9 cellular contexts compared by ENCODE assay signal in genomic region chr4:1285790-1286553, GRCh38. TPM values are rescaled to one million over a fixed set of nuclear protein-coding genes. Genes with fewer than 3 reads are reported as not detected.
DNase-seq lines count a peak whose midpoint lies in the region; ATAC-seq and TF ChIP-seq lines count a peak whose summit lies in the region.
"Had no signal": no experiment of that assay in that cellular context is flagged by ENCODE, and none has a peak within 500 bp of the region (broad histone marks: within the 10 kb centered on the region; RNA-seq: fewer than 3 reads in every experiment).

No MANE protein-coding gene starts in this region.

- peaks cover 10% of the 10 kb centered on the region for H3K4me1 ChIP-seq in PC-9 (replicated peaks; ENCODE audit: insufficient read depth)

- H3K9me3 ChIP-seq in PC-9 (ENCODE audit: insufficient read depth, low read depth), result no peaks in the 10 kb centered on the region; the same call in 1 of the 2 replicates

- H3K27ac Mint-ChIP-seq in stimulated activated naive CD8-positive, alpha-beta T cell treated with anti-CD3 and anti-CD28 coated beads, Interleukin-15, amount 100 ng/mL, for 72 hours, result no peak overlapping the region

- H3K27me3 Mint-ChIP-seq in stimulated activated naive CD8-positive, alpha-beta T cell treated with anti-CD3 and anti-CD28 coated beads, Interleukin-15, amount 100 ng/mL, for 72 hours, result no peaks in the 10 kb centered on the region

- POLR2A ChIA-PET in PC-9 (lab: Charles Lee; ENCODE audit: unreplicated experiment), result no interaction called here

- peaks cover 5 to 7% of the 10 kb centered on the region in 2 donors for H3K9me3 Mint-ChIP-seq in stimulated activated naive CD8-positive, alpha-beta T cell treated with anti-CD3 and anti-CD28 coated beads, Interleukin-15, amount 100 ng/mL, for 72 hours

- peak; percentile 43 for DNase-seq in activated T-cell treated with anti-CD3 and anti-CD28 coated beads, Interleukin-2, amount 50 U/mL, for 1 hour
- DNase-seq in activated T-cell treated with anti-CD3 and anti-CD28 coated beads for 4 hours (no peak), PC-9 (no peak), dermis blood vessel endothelial cell (peak; percentile 39), G401 (ENCODE audit: low spot score) (no peak), caudate nucleus (lab: John Stamatoyannopoulos, UW) (no peak), AG08396 (ENCODE audit: low spot score) (no peak)
- DNase-seq in stimulated activated naive CD8-positive, alpha-beta T cell treated with anti-CD3 and anti-CD28 coated beads, Interleukin-15, amount 100 ng/mL, for 72 hours, result peak; percentile 46 to 68
- DNase-seq: DMS79 had no signal

- H4K20me1 ChIP-seq in PC-9 (ENCODE audit: insufficient read depth), result peaks cover 6% of the 10 kb centered on the region

- no peak overlapping the region for H2AFZ ChIP-seq in PC-9

- no peaks in the 10 kb centered on the region for H3K36me3 ChIP-seq in PC-9 (ENCODE audit: low read depth)

- H3K4me2 ChIP-seq in PC-9, result no peak overlapping the region

- in situ Hi-C loops in G401 (cut with HindIII; ENCODE audit: low sequenced_read_pairs), result no loop called here

- intact Hi-C loops in PC-9 (cut with micrococcal nuclease; ENCODE audit: unreplicated experiment), result loop anchor here (5.0 kb wide), 1 partner anchor 41 kb away; no protein-coding TSS in a partner anchor

- peaks cover 14% of the 10 kb centered on the region for H3K4me1 Mint-ChIP-seq in stimulated activated naive CD8-positive, alpha-beta T cell treated with anti-CD3 and anti-CD28 coated beads, Interleukin-15, amount 100 ng/mL, for 72 hours

- no peaks in the 10 kb centered on the region for H3K9me2 ChIP-seq in PC-9 (ENCODE audit: insufficient read depth)

- BruUV-seq in PC-9 (replicated peaks; lab: Mats Ljungman, UMichigan), result no TSS peak

- peak; percentile 27 for ATAC-seq in stimulated activated naive CD8-positive, alpha-beta T cell treated with anti-CD3 and anti-CD28 coated beads, Interleukin-15, amount 100 ng/mL, for 72 hours

- no peak overlapping the region for H3K4me3 ChIP-seq in PC-9

- no peaks in the 10 kb centered on the region for H3K27me3 ChIP-seq in PC-9 (ENCODE audit: insufficient read depth, low read depth)

- no peak overlapping the region for H3K4me3 Mint-ChIP-seq in stimulated activated naive CD8-positive, alpha-beta T cell treated with anti-CD3 and anti-CD28 coated beads, Interleukin-15, amount 100 ng/mL, for 72 hours

- peaks cover 10% of the 10 kb centered on the region for H3K79me2 ChIP-seq in PC-9 (ENCODE audit: low read depth)

- TF ChIP-seq CTCF in PC-9 (conservative IDR thresholded peaks at IDR 0.05), result peak; percentile 29; the same call in 1 of the 2 replicates

- H3K27ac ChIP-seq in PC-9, result no peak overlapping the region
- H3K27ac ChIP-seq in caudate nucleus (ENCODE audit: low read depth, low read length), result no peak overlapping the region

- CTCF ChIA-PET in PC-9 (lab: Charles Lee), result interaction anchor here (0.6 kb wide), 1 partner anchor 148 kb away, joined by 4 read pairs; no protein-coding TSS in a partner anchor

- H3F3A ChIP-seq in PC-9 (ENCODE audit: insufficient read depth, low read depth), result peaks cover 9% of the 10 kb centered on the region

RNA-seq across cellular contexts. Expression of gene MAEA, which starts 3.7 kb away (rescaled TPM):
- total RNA-seq in PC-9 (2021), result 79.4 and 88.6 TPM in 2 replicates
- 74.4 and 75.9 TPM in 2 replicates for total RNA-seq in dermis blood vessel endothelial cell
- total RNA-seq in G401 (2014; rRNA removed; shearing (Covaris generic)), result 52.5 and 54.6 TPM in 2 replicates

RNA-seq across cellular contexts. Expression of gene CTBP1, which starts 37.0 kb away (rescaled TPM):
- total RNA-seq in PC-9 (2021) (153 and 184 TPM in 2 replicates), dermis blood vessel endothelial cell (268 and 424 TPM in 2 replicates)
- 265 and 287 TPM in 2 replicates for total RNA-seq in G401 (2014; rRNA removed; shearing (Covaris generic))

Comparison
In these comparisons a context has a peak if more than half of its experiments do, and no peak if none do; other contexts are left out.
1. DNase-seq: peak in activated T-cell treated with anti-CD3 and anti-CD28 coated beads, Interleukin-2, amount 50 U/mL, for 1 hour (single experiment), dermis blood vessel endothelial cell (single experiment) and stimulated activated naive CD8-positive, alpha-beta T cell treated with anti-CD3 and anti-CD28 coated beads, Interleukin-15, amount 100 ng/mL, for 72 hours (2 of 2); none in activated T-cell treated with anti-CD3 and anti-CD28 coated beads for 4 hours (single experiment), PC-9 (0 of 2), G401 (single experiment), caudate nucleus (0 of 61) and AG08396 (single experiment).